Comparison of ENCODE assay signal across 8 cellular contexts in the genomic region with DNA sequence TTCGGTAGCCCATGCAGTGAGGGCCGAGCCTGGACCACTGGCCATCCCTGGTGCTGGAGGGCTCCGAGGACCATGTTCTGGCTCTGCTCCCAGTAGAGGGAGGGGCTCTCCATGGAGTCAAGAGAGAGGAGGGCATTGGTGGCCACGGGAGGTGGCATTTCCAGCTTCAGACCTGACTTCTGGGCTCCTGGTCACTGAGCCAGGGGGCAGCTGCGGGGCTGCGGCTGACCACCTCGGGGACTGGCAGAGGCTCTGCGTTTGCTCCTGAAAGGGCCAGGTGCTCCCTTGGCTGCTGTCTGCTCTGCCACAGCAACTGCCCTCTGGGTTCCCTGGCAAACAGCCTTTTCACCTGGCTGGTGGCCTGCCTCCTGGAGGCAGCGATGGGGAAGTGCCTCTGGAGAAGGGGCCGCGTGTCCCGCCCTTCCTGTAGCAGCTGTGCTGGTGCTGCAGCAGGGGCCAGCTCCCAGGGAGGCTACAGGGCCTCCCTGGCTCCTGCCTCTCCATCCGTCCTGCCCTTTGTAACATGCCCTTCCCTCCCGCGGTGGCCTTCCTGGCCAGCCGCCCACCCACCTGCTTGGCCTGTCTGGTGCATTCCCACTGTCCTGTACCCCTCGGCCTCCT.
DNase-seq lines count a peak whose midpoint lies in the region; ATAC-seq and TF ChIP-seq lines count a peak whose summit lies in the region.

No MANE protein-coding gene starts in this region.

- CTCF ChIA-PET in activated naive CD4-positive, alpha-beta T cell treated with anti-CD3 and anti-CD28 coated beads for 36 hours (lab: Charles Lee) = no interaction called here

- DNase-seq in activated naive CD4-positive, alpha-beta T cell treated with anti-CD3 and anti-CD28 coated beads for 36 hours = peak; percentile 42
- no peak for DNase-seq in activated naive CD4-positive, alpha-beta T cell treated with anti-CD3 and anti-CD28 coated beads, Interleukin-2, amount 50 U/mL, for 16 hours
- DNase-seq in NCI-H748 treated with DMSO at 0.1 percent for 48 hours (lab: John Stamatoyannopoulos, UW) (peak; percentile 57), fibroblast of the aortic adventitia (ENCODE audit: low read depth) (no peak), inferior parietal cortex (ENCODE audit: extremely low spot score) (no peak)
- peak; percentile 23 for DNase-seq in stimulated activated naive CD8-positive, alpha-beta T cell treated with anti-CD3 and anti-CD28 coated beads, Interleukin-15, Interleukin-2, amounts not matched to agents 100 U/mL and 50 U/mL, for 24 hours

- intact Hi-C loops in activated naive CD4-positive, alpha-beta T cell treated with anti-CD3 and anti-CD28 coated beads for 36 hours (cut with micrococcal nuclease) = loop anchor here (2.0 kb wide), 1 partner anchor 299 kb away; no protein-coding TSS in a partner anchor

- TF ChIP-seq CTCF in fibroblast of the aortic adventitia (IDR thresholded peaks at IDR 0.05; ENCODE audit: insufficient read depth, low read length) = peak; percentile 8

- no peak overlapping the region for H3K4me3 Mint-ChIP-seq in activated naive CD4-positive, alpha-beta T cell treated with anti-CD3 and anti-CD28 coated beads for 36 hours

- no peaks in the 10 kb centered on the region for H3K9me3 Mint-ChIP-seq in activated naive CD4-positive, alpha-beta T cell treated with anti-CD3 and anti-CD28 coated beads for 36 hours

- H3K4me3 ChIP-seq in fibroblast of the aortic adventitia (ENCODE audit: low read depth, low read length) = no peak overlapping the region

- peaks cover 14% of the 10 kb centered on the region for H3K27me3 Mint-ChIP-seq in activated naive CD4-positive, alpha-beta T cell treated with anti-CD3 and anti-CD28 coated beads for 36 hours (ENCODE audit: low read depth)

- H3K27ac Mint-ChIP-seq in activated naive CD4-positive, alpha-beta T cell treated with anti-CD3 and anti-CD28 coated beads for 36 hours = no peak overlapping the region

- H3K36me3 Mint-ChIP-seq in activated naive CD4-positive, alpha-beta T cell treated with anti-CD3 and anti-CD28 coated beads for 36 hours (ENCODE audit: low read depth) = no peaks in the 10 kb centered on the region

- no peak for ATAC-seq in stimulated activated naive CD8-positive, alpha-beta T cell treated with anti-CD3 and anti-CD28 coated beads, Interleukin-15, Interleukin-2, amounts not matched to agents 100 U/mL and 50 U/mL, for 24 hours
- ATAC-seq in GM19324 (IDR thresholded peaks at IDR 0.05; ENCODE audit: low FRiP score, unreplicated experiment) = no peak
- no peak for ATAC-seq in GM18873 (IDR thresholded peaks at IDR 0.05; ENCODE audit: low FRiP score, unreplicated experiment)

- peaks cover 4% of the 10 kb centered on the region for H3K4me1 Mint-ChIP-seq in activated naive CD4-positive, alpha-beta T cell treated with anti-CD3 and anti-CD28 coated beads for 36 hours (ENCODE audit: low read depth)

Comparison
In these comparisons a context has a peak if more than half of its experiments do, and no peak if none do; other contexts are left out.
1. DNase-seq: peak in activated naive CD4-positive, alpha-beta T cell treated with anti-CD3 and anti-CD28 coated beads for 36 hours (single experiment), NCI-H748 treated with DMSO at 0.1 percent for 48 hours (single experiment) and stimulated activated naive CD8-positive, alpha-beta T cell treated with anti-CD3 and anti-CD28 coated beads, Interleukin-15, Interleukin-2, amounts not matched to agents 100 U/mL and 50 U/mL, for 24 hours (single experiment); none in activated naive CD4-positive, alpha-beta T cell treated with anti-CD3 and anti-CD28 coated beads, Interleukin-2, amount 50 U/mL, for 16 hours (single experiment), fibroblast of the aortic adventitia (single experiment) and inferior parietal cortex (single experiment).